ENCODE assay signal across 16 cellular contexts in genomic region chr4:119204898-119205297, GRCh38. TPM values are rescaled to one million over a fixed set of nuclear protein-coding genes. Genes with fewer than 3 reads are reported as not detected.
DNase-seq lines count a peak whose midpoint lies in the region; ATAC-seq and TF ChIP-seq lines count a peak whose summit lies in the region.
"Had no signal": no experiment of that assay in that cellular context is flagged by ENCODE, and none has a peak within 500 bp of the region (broad histone marks: within the 10 kb centered on the region; RNA-seq: fewer than 3 reads in every experiment).

No MANE protein-coding gene starts in this region.

- TF ChIP-seq EP300 in stomach (IDR thresholded peaks at IDR 0.05), result no peak

- no peak overlapping the region for H3K4me2 ChIP-seq in mesenchymal stem cell (ENCODE audit: low read length, poor library complexity, severe bottlenecking)

- no peak for TF ChIP-seq POLR2A in stomach (IDR thresholded peaks at IDR 0.05)

- H3K4me1 ChIP-seq in HUES6 (ENCODE audit: control insufficient read depth, insufficient read depth, low read length) (peaks cover 29% of the 10 kb centered on the region), mesenchymal stem cell (ENCODE audit: control insufficient read depth, insufficient read depth, low read depth, low read length) (no peaks in the 10 kb centered on the region), stomach (peaks cover 0 to 26% (median 8%) of the 10 kb centered on the region in 4 donors)

- H3K4me3 ChIP-seq in HUES6 (ENCODE audit: low read depth, low read length) (no peak overlapping the region), dorsolateral prefrontal cortex (peak overlapping the region in 12 of 59 donors; percentile 2 to 23 (median 10)), mesenchymal stem cell (ENCODE audit: insufficient read depth in 1 of 2, low read depth in 1 of 2, low read length in 2 of 2) (no peak overlapping the region), stomach (no peak overlapping the region)

- H3K4ac ChIP-seq in mesenchymal stem cell (ENCODE audit: low read depth in 1 of 2, low read length in 2 of 2), result no peak overlapping the region

- H3K27ac ChIP-seq in HUES6 (ENCODE audit: low read depth, low read length) (0 out of 2 replicates have a peak overlapping the region, but pooled peaks have one; percentile 60), dorsolateral prefrontal cortex (peak overlapping the region in 45 of 59 donors; percentile 3 to 84 (median 56)), mesenchymal stem cell (ENCODE audit: low read length, poor library complexity, severe bottlenecking) (no peak overlapping the region), stomach (peak overlapping the region in 3 of 5 donors; percentile 2 to 46 (median 11))

- intact Hi-C loops in dorsolateral prefrontal cortex (cut with DNase I), result no loop called here
- intact Hi-C loops in stomach (cut with DNase I; ENCODE audit: low total_unique reads), result no loop called here

- H3K23ac ChIP-seq in mesenchymal stem cell (ENCODE audit: low read length in 2 of 2), result no peak overlapping the region

- no peak overlapping the region for H2BK12ac ChIP-seq in mesenchymal stem cell (ENCODE audit: low read length in 2 of 2)

- H3K79me1 ChIP-seq in mesenchymal stem cell (replicated peaks; ENCODE audit: low read length, poor library complexity, severe bottlenecking), result no peaks in the 10 kb centered on the region

- H2AK5ac ChIP-seq in mesenchymal stem cell (ENCODE audit: low read length, severe bottlenecking), result no peak overlapping the region

- H2BK5ac ChIP-seq in mesenchymal stem cell (ENCODE audit: low read depth, low read length, poor library complexity, severe bottlenecking), result no peak overlapping the region

- no peak overlapping the region for H4K91ac ChIP-seq in mesenchymal stem cell (ENCODE audit: low read length)

- H2AFZ ChIP-seq in mesenchymal stem cell (ENCODE audit: low read depth, low read length), result no peak overlapping the region

- WGBS in mesenchymal stem cell, result 94% methylated on average over 2 of the region's 3 CpGs
- 49 to 73% (median 58%) methylated on average over 3 of the region's 3 CpGs for WGBS in stomach, 5 donors

- H3K36me3 ChIP-seq in HUES6 (ENCODE audit: control insufficient read depth, insufficient read depth, low read length) (no peaks in the 10 kb centered on the region), mesenchymal stem cell (ENCODE audit: control insufficient read depth in 1 of 2, insufficient read depth in 2 of 2, low read depth in 1 of 2, low read length in 2 of 2) (no peaks in the 10 kb centered on the region), stomach (no peaks in the 10 kb centered on the region)
- H3K36me3 ChIP-seq: BE2C had no signal

- H4K8ac ChIP-seq in mesenchymal stem cell (ENCODE audit: low read length), result no peak overlapping the region

- no peak for TF ChIP-seq CTCF in dorsolateral prefrontal cortex (IDR thresholded peaks at IDR 0.05 in 54 of 56, conservative IDR thresholded peaks at IDR 0.05 in 2 of 56; ENCODE audit: low read depth in 1 of 56, partially characterized antibody in 56 of 56)
- TF ChIP-seq CTCF in stomach (IDR thresholded peaks at IDR 0.05), result no peak

- no peak overlapping the region for H3K18ac ChIP-seq in mesenchymal stem cell (ENCODE audit: low read depth in 1 of 2, low read length in 2 of 2)

- H3K9ac ChIP-seq in HUES6 (ENCODE audit: low read length) (no peak overlapping the region), mesenchymal stem cell (ENCODE audit: low read length) (peak overlapping the region; percentile 71)

- no peak overlapping the region for H2BK15ac ChIP-seq in mesenchymal stem cell (ENCODE audit: low read depth, poor library complexity, severe bottlenecking)

- no peak overlapping the region for H3K14ac ChIP-seq in mesenchymal stem cell (ENCODE audit: low read length in 2 of 2)

- H3K9me3 ChIP-seq in HUES6 (ENCODE audit: control insufficient read depth, insufficient read depth, low read depth, low read length) (no peaks in the 10 kb centered on the region), mesenchymal stem cell (ENCODE audit: control insufficient read depth, low read length) (no peaks in the 10 kb centered on the region), stomach (no peaks in the 10 kb centered on the region)
- H3K9me3 ChIP-seq: BE2C had no signal

- no peak for ATAC-seq in HG02763 (IDR thresholded peaks at IDR 0.05; ENCODE audit: unreplicated experiment)
- ATAC-seq in GM21528 (IDR thresholded peaks at IDR 0.05; ENCODE audit: low FRiP score, unreplicated experiment), result no peak
- ATAC-seq: activated CD4-positive, CD25-positive, alpha-beta regulatory T cell treated with anti-CD3 and anti-CD28 coated beads, Interleukin-2, amount 50 U/mL, for 24 hours had no signal

- no peak for DNase-seq in dorsolateral prefrontal cortex
- DNase-seq in mesenchymal stem cell, result no peak
- no peak for DNase-seq in stomach
- DNase-seq in NCI-H524 (lab: John Stamatoyannopoulos, UW), result no peak
- DNase-seq: activated effector memory CD4-positive, alpha-beta T cell treated with anti-CD3 and anti-CD28 coated beads, Interleukin-2, amount 50 U/mL, for 16 hours; amygdala; BE2C; foreskin melanocyte; KG1; NCI-H1092; NCI-H524 treated with DMSO at 0.1 percent for 48 hours; retina had no signal

- H3K27me3 ChIP-seq in HUES6 (ENCODE audit: control insufficient read depth, insufficient read depth, low read length) (no peaks in the 10 kb centered on the region), dorsolateral prefrontal cortex (no peaks in the 10 kb centered on the region), mesenchymal stem cell (ENCODE audit: control insufficient read depth in 1 of 2, insufficient read depth in 1 of 2, low read length in 2 of 2) (no peaks in the 10 kb centered on the region), stomach (no peaks in the 10 kb centered on the region)
- H3K27me3 ChIP-seq: BE2C had no signal

- H2BK120ac ChIP-seq in mesenchymal stem cell (ENCODE audit: low read depth, low read length), result no peak overlapping the region

RNA-seq across cellular contexts. Expression of gene USP53, which starts 7.6 kb away (rescaled TPM):
- total RNA-seq in dorsolateral prefrontal cortex (10 to 100 TPM; 11.5 to 44.5 (median 20.5) TPM), stomach (100 to 1,000 TPM in 1 of 5 donors, 10 to 100 TPM in 4; 53.7 to 116 (median 55.9) TPM)
- 17.7 TPM for polyA plus RNA-seq in mesenchymal stem cell (2013, experiment 1 of 2)
- polyA plus RNA-seq in mesenchymal stem cell (2013, experiment 2 of 2), result 17.4 TPM
- polyA plus RNA-seq in stomach, result 10 to 100 TPM; 15.8 to 24.5 (median 24.0) TPM
